11 cellular contexts compared by ENCODE assay signal in genomic region chr5:137078171-137078665, GRCh38.
DNase-seq lines count a peak whose midpoint lies in the region; FAIRE-seq and TF ChIP-seq lines count a peak whose summit lies in the region.
"Had no signal": no experiment of that assay in that cellular context is flagged by ENCODE, and none has a peak within 500 bp of the region (broad histone marks: within the 10 kb centered on the region; RNA-seq: fewer than 3 reads in every experiment).

No MANE protein-coding gene starts in this region.

- in situ Hi-C loops in ACHN (cut with HindIII; ENCODE audit: low pct_ligation_motif_present, low pct_unique_long_range_greater_than_20kb, low sequenced_read_pairs) = no loop called here

- H3F3A ChIP-seq in PC-9 (ENCODE audit: insufficient read depth, low read depth) = peaks cover 17% of the 10 kb centered on the region

- peak; percentile 38 for DNase-seq in ACHN
- DNase-seq in HK-2 (ENCODE audit: unreplicated experiment) = peak; percentile 57
- peak; percentile 82 to 95 for DNase-seq in PC-9
- DNase-seq in head of caudate nucleus = peak in 38 of 42 donors; percentile 9 to 83 (median 51)
- DNase-seq in activated CD8-positive, alpha-beta memory T cell treated with anti-CD3 and anti-CD28 coated beads for 24 hours = no peak
- DNase-seq in sigmoid colon = no peak
- no peak for DNase-seq in GM19239 (ENCODE audit: insufficient read length, low spot score)
- DNase-seq in GM19238 (ENCODE audit: insufficient read length, low spot score) = no peak
- DNase-seq: NCI-H187 treated with DMSO at 0.1 percent for 48 hours, upper lobe of left lung had no signal

- TF ChIP-seq EP300 in sigmoid colon (IDR thresholded peaks at IDR 0.05) = no peak

- H3K4me1 ChIP-seq in PC-9 (replicated peaks; ENCODE audit: insufficient read depth) (peaks cover 41% of the 10 kb centered on the region), sigmoid colon (peaks cover 0 to 2% (median 0%) of the 10 kb centered on the region in 4 donors)
- H3K4me1 ChIP-seq: prostate gland, upper lobe of left lung had no signal

- H2AFZ ChIP-seq in PC-9 = no peak overlapping the region

- H3K27ac ChIP-seq in PC-9 (peak overlapping the region; percentile 38), sigmoid colon (no peak overlapping the region)
- H3K27ac ChIP-seq: prostate gland, upper lobe of left lung had no signal

- H3K4me3 ChIP-seq in PC-9 (no peak overlapping the region), sigmoid colon (no peak overlapping the region)
- H3K4me3 ChIP-seq: prostate gland, upper lobe of left lung had no signal

- H3K4me2 ChIP-seq in PC-9 = peak overlapping the region; percentile 59

- CTCF ChIA-PET in PC-9 (lab: Charles Lee) = interaction anchor here (0.7 to 0.8 kb wide), 3 partner anchors 16 to 458 kb away, joined by 3 to 4 read pairs (median 3); no protein-coding TSS in a partner anchor

- POLR2A ChIA-PET in PC-9 (lab: Charles Lee; ENCODE audit: unreplicated experiment) = no interaction called here

- FAIRE-seq in GM19239 (lab: Jason Lieb, UNC) = no peak

- TF ChIP-seq CTCF in PC-9 (conservative IDR thresholded peaks at IDR 0.05) = no peak
- no peak for TF ChIP-seq CTCF in sigmoid colon (IDR thresholded peaks at IDR 0.05)

- no peaks in the 10 kb centered on the region for H4K20me1 ChIP-seq in PC-9 (ENCODE audit: insufficient read depth)

- no TSS peak for BruUV-seq in PC-9 (replicated peaks; lab: Mats Ljungman, UMichigan)

- H3K9me2 ChIP-seq in PC-9 (ENCODE audit: insufficient read depth) = no peaks in the 10 kb centered on the region

- no peaks in the 10 kb centered on the region for H3K36me3 ChIP-seq in PC-9 (ENCODE audit: low read depth)
- no peaks in the 10 kb centered on the region for H3K36me3 ChIP-seq in sigmoid colon
- H3K36me3 ChIP-seq: prostate gland, upper lobe of left lung had no signal

- WGBS in sigmoid colon, 2 donors = 48 to 58% methylated on average over 7 of the region's 7 CpGs

- TF ChIP-seq POLR2A in sigmoid colon (IDR thresholded peaks at IDR 0.05) = no peak

- no peaks in the 10 kb centered on the region for H3K27me3 ChIP-seq in PC-9 (ENCODE audit: insufficient read depth, low read depth)
- no peaks in the 10 kb centered on the region for H3K27me3 ChIP-seq in sigmoid colon
- H3K27me3 ChIP-seq: upper lobe of left lung had no signal

- H3K9me3 ChIP-seq in PC-9 (ENCODE audit: insufficient read depth, low read depth) (no peaks in the 10 kb centered on the region), sigmoid colon (no peaks in the 10 kb centered on the region)
- H3K9me3 ChIP-seq: prostate gland, upper lobe of left lung had no signal

- no peaks in the 10 kb centered on the region for H3K79me2 ChIP-seq in PC-9 (ENCODE audit: low read depth)

- intact Hi-C loops in PC-9 (cut with micrococcal nuclease; ENCODE audit: unreplicated experiment) (loop anchor here (1.0 kb wide), 4 partner anchors 68 to 231 kb away; no protein-coding TSS in a partner anchor), head of caudate nucleus (cut with DNase I) (no loop called here), sigmoid colon (cut with DNase I) (no loop called here)

Comparison
In these comparisons a context has a peak if more than half of its experiments do, and no peak if none do; other contexts are left out.
1. DNase-seq: peak in ACHN (single experiment), HK-2 (single experiment), PC-9 (2 of 2) and head of caudate nucleus (38 of 42); none in activated CD8-positive, alpha-beta memory T cell treated with anti-CD3 and anti-CD28 coated beads for 24 hours (single experiment), sigmoid colon (single experiment), GM19239 (single experiment) and GM19238 (single experiment).